7 cellular contexts compared by ENCODE assay signal in the genomic region with DNA sequence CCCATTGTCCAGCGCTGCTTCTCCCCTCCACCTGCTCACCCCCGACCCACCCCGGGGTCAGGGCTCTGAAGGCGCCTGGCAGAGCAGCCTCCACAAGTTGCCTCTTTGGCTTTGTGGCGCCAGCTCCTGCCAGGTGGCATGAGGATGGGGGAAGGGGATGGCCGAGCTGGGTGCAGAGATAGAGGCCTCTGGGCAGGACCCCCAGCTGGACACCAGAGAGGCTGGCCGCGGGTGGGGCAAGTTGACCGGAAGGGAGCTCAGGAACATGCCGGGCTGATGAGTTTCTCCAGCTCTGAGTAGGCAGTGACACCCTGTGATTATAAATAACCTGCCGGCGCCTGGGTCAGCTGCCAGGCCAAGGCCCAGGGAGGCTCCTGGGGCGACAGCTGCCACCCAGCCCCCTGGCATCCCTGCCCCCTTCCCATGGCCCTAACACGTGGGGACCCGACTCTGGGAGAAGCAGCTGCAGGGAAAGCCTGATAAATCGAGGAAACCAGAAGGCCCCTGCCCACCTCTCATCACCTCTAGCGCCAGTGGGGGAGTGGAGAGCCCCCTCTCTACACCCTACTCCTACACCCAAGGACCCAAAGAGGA. TPM values are rescaled to one million over a fixed set of nuclear protein-coding genes. Genes with fewer than 3 reads are reported as not detected.
DNase-seq lines count a peak whose midpoint lies in the region; ATAC-seq, FAIRE-seq and TF ChIP-seq lines count a peak whose summit lies in the region.

No MANE protein-coding gene starts in this region.

- ATAC-seq in RWPE2 (ENCODE audit: low read depth) (peak; percentile 50), GM18873 (IDR thresholded peaks at IDR 0.05; ENCODE audit: low FRiP score, unreplicated experiment) (no peak)

- H3K4me1 ChIP-seq in RWPE2 (ENCODE audit: insufficient read depth, poor library complexity, severe bottlenecking): no peaks in the 10 kb centered on the region

- H3K4me3 ChIP-seq in RWPE2 (ENCODE audit: severe bottlenecking): peak overlapping the region; percentile 34

- peaks cover 4% of the 10 kb centered on the region for H3K9me3 ChIP-seq in RWPE2 (ENCODE audit: severe bottlenecking)

- TF ChIP-seq CTCF in RWPE2 (IDR thresholded peaks at IDR 0.05; ENCODE audit: poor library complexity, severe bottlenecking): no peak

- DNase-seq in GM19239 (ENCODE audit: insufficient read length, low spot score) (no peak), RWPE2 (ENCODE audit: low spot score) (no peak), glomerular visceral epithelial cell (ENCODE audit: extremely low spot score) (peak; percentile 41), retina (peak; percentile 50), posterior vena cava (ENCODE audit: low spot score) (no peak), HPDE6-E6E7 (ENCODE audit: extremely low spot score) (no peak)

- no peak overlapping the region for H3K27ac ChIP-seq in RWPE2 (ENCODE audit: poor library complexity, severe bottlenecking)

- no peaks in the 10 kb centered on the region for H3K27me3 ChIP-seq in RWPE2 (ENCODE audit: insufficient read depth, poor library complexity, severe bottlenecking)

- H3K36me3 ChIP-seq in RWPE2 (ENCODE audit: low read depth): no peaks in the 10 kb centered on the region

- peak; percentile 66 for FAIRE-seq in GM19239 (lab: Jason Lieb, UNC)

- intact Hi-C loops in posterior vena cava (cut with DNase I): no loop called here

RNA-seq across cellular contexts. Expression of gene P2RX5, which starts 0.7 kb away (rescaled TPM):
- 1 to 10 TPM in 1 of 2 donors, under 1 TPM in 1; 0.93 to 2.0 TPM for total RNA-seq in posterior vena cava

RNA-seq across cellular contexts. Expression of gene EMC6, which starts 26.6 kb away (rescaled TPM):
- total RNA-seq in posterior vena cava: 10 to 100 TPM; 23.7 to 24.7 TPM

RNA-seq across cellular contexts. Expression of gene TAX1BP3, which starts 26.8 kb away (rescaled TPM):
- total RNA-seq in posterior vena cava: 100 to 1,000 TPM; 106 to 126 TPM

RNA-seq across cellular contexts. Expression of gene HASPIN, which starts 28.5 kb away (rescaled TPM):
- under 1 TPM in 1 of 2 donors, not detected in 1; 0.24 TPM for total RNA-seq in posterior vena cava

RNA-seq across cellular contexts. Expression of gene CTNS, which starts 58.7 kb away (rescaled TPM):
- 10 to 100 TPM in 1 of 2 donors, 1 to 10 TPM in 1; 9.2 to 11.7 TPM for total RNA-seq in posterior vena cava

Comparison
In these comparisons a context has a peak if more than half of its experiments do, and no peak if none do; other contexts are left out.
1. DNase-seq: peak in glomerular visceral epithelial cell (single experiment) and retina (single experiment); none in GM19239 (single experiment), RWPE2 (single experiment), posterior vena cava (single experiment) and HPDE6-E6E7 (single experiment).